Comparison of ENCODE assay signal across 9 cellular contexts in genomic region chr2:107657049-107657448, GRCh38.
"Had no signal": no experiment of that assay in that cellular context is flagged by ENCODE, and none has a peak within 500 bp of the region (broad histone marks: within the 10 kb centered on the region; RNA-seq: fewer than 3 reads in every experiment).

No MANE protein-coding gene starts in this region.

- H3K4me3 ChIP-seq: GM23248, HAP-1 had no signal

- H2AFZ ChIP-seq: GM23248 had no signal

- H3K4me1 Mint-ChIP-seq: IgD-negative memory B cell had no signal

- H3K36me3 ChIP-seq: HAP-1 had no signal

- H3K4me1 ChIP-seq: HAP-1 had no signal

- H3K9ac ChIP-seq: GM23248 had no signal

- ATAC-seq: HCT116 had no signal

- H3K4me3 Mint-ChIP-seq: HFFc6, IgD-negative memory B cell had no signal

- H3K27ac ChIP-seq: GM23248, HL-60 had no signal

- H3K27me3 Mint-ChIP-seq: IgD-negative memory B cell had no signal

- DNase-seq: GM23248, GOT3, H7, HFFc6, KG1 had no signal

- H3K27ac Mint-ChIP-seq: HFFc6, IgD-negative memory B cell had no signal

- H3K9me3 ChIP-seq: HAP-1 had no signal
